25 cellular contexts compared by ENCODE assay signal in the genomic region with DNA sequence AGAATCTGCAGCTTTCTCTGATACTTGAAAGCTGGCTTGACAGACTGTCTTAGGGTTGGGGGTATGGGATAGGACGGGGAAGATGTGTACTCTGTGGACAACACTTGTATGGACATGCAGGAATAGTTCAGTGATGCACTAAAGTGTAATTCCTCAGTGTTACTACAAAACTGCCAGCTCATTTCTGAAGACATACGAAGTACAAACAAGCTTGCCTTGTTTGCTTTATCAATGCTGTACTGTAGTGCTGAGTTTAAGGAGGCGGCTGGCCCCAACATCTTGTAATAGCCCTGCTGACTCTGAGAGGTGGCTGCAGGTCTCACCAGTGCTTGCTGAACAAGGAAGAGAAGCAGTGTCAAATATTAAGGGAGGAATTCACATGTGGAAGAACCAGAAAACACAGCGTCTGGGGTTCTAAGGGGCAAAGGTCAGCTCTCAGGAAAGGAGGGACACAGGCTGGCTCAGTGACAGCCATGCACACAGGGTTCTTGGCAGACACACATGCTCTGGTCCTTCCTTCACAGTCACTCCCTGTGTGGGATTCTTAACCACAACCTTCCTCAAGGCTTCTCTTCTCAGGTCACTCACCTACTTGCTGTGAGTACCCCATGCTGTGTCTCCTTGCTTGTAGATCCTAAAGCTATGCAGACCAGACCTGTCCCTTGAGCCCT. TPM values are rescaled to one million over a fixed set of nuclear protein-coding genes. Genes with fewer than 3 reads are reported as not detected.
DNase-seq lines count a peak whose midpoint lies in the region; ATAC-seq, FAIRE-seq and TF ChIP-seq lines count a peak whose summit lies in the region.
"Had no signal": no experiment of that assay in that cellular context is flagged by ENCODE, and none has a peak within 500 bp of the region (broad histone marks: within the 10 kb centered on the region; RNA-seq: fewer than 3 reads in every experiment).

No MANE protein-coding gene starts in this region.

- in situ Hi-C loops in SK-MEL-5 (cut with HindIII; ENCODE audit: low pct_unique_long_range_greater_than_20kb, low sequenced_read_pairs) = loop anchor here (25.0 kb wide), 1 partner anchor 138 kb away; no protein-coding TSS in a partner anchor

- H3K4me1 ChIP-seq in kidney (ENCODE audit: control insufficient read depth in 1 of 2, insufficient read depth in 1 of 2, low read depth in 1 of 2, low read length in 2 of 2) (peaks cover 11 to 43% of the 10 kb centered on the region in 2 donors), thyroid gland (peaks cover 10 to 20% of the 10 kb centered on the region in 2 donors)
- H3K4me1 ChIP-seq: heart right ventricle, transverse colon had no signal

- DNase-seq in COLO829 (ENCODE audit: low spot score) (peak; percentile 88), SK-MEL-5 (ENCODE audit: low read depth, low spot score) (peak; percentile 76), kidney (no peak), sciatic nerve (ENCODE audit: low spot score) (no peak), H4 (ENCODE audit: low spot score) (no peak), retina (no peak), thyroid gland (no peak)
- DNase-seq in activated CD4-positive, CD25-positive, alpha-beta regulatory T cell (lab: John Stamatoyannopoulos, UW) = no peak
- DNase-seq: activated CD4-positive, alpha-beta memory T cell treated with anti-CD3 and anti-CD28 coated beads, Interleukin-2, amount 10 ng/mL, durations not matched to agents 7 days and 5 days; activated T-cell treated with anti-CD3 and anti-CD28 coated beads, Interleukin-2, amount 50 U/mL, for 4 hours; effector memory CD8-positive, alpha-beta T cell; GOT3; heart right ventricle; mesendoderm; MG63; natural killer cell; NCI-H1436 treated with DMSO at 0.1 percent for 48 hours; NCI-H2171 treated with DMSO at 0.1 percent for 48 hours; NCI-H69; T-helper 2 cell; transverse colon had no signal

- TF ChIP-seq POLR2A in thyroid gland (IDR thresholded peaks at IDR 0.05) = no peak

- FAIRE-seq in kidney (lab: Jason Lieb, UNC) = no peak
- FAIRE-seq: astrocyte, islet of Langerhans had no signal

- H3K9me3 ChIP-seq in kidney (ENCODE audit: control insufficient read depth in 1 of 2, low read length in 2 of 2) = no peaks in the 10 kb centered on the region
- no peaks in the 10 kb centered on the region for H3K9me3 ChIP-seq in thyroid gland
- H3K9me3 ChIP-seq: MG63, SJSA1, transverse colon had no signal

- H3K27me3 ChIP-seq in thyroid gland = no peaks in the 10 kb centered on the region
- H3K27me3 ChIP-seq: MG63, SJSA1, transverse colon had no signal

- 73 to 76% methylated on average over 4 of the region's 4 CpGs for WGBS in thyroid gland, 2 donors

- ATAC-seq in sciatic nerve = peak; percentile 86
- ATAC-seq: activated T-cell treated with anti-CD3 and anti-CD28 coated beads, Interleukin-2, amount 50 U/mL, for 4 hours; effector memory CD8-positive, alpha-beta T cell; heart right ventricle; natural killer cell had no signal

- intact Hi-C loops in kidney (cut with DNase I) (no loop called here), sciatic nerve (cut with DNase I) (no loop called here), thyroid gland (cut with DNase I) (no loop called here)

- H3K9ac ChIP-seq in kidney (ENCODE audit: low read length in 2 of 2) = no peak overlapping the region

- no peaks in the 10 kb centered on the region for H3K36me3 ChIP-seq in kidney (ENCODE audit: control insufficient read depth in 1 of 2, insufficient read depth in 2 of 2, low read length in 2 of 2)
- H3K36me3 ChIP-seq in thyroid gland = no peaks in the 10 kb centered on the region
- H3K36me3 ChIP-seq: heart right ventricle, MG63, SJSA1, transverse colon had no signal

- TF ChIP-seq CTCF in kidney (IDR thresholded peaks at IDR 0.05; ENCODE audit: borderline replicate concordance, extremely low read depth, insufficient read depth) = no peak
- TF ChIP-seq CTCF in thyroid gland (IDR thresholded peaks at IDR 0.05) = no peak

- peak overlapping the region; percentile 10 to 16 for H3K27ac ChIP-seq in kidney (ENCODE audit: low read depth in 2 of 2, low read length in 2 of 2)
- no peak overlapping the region for H3K27ac ChIP-seq in thyroid gland
- H3K27ac ChIP-seq: C4-2B, heart right ventricle, SJSA1, transverse colon had no signal

- H3K4me3 ChIP-seq in kidney (ENCODE audit: low read length in 2 of 2) (no peak overlapping the region), thyroid gland (replicated peaks in 1 of 3) (no peak overlapping the region)
- H3K4me3 ChIP-seq: heart right ventricle, MG63, SJSA1, transverse colon had no signal

RNA-seq across cellular contexts. Expression of a gene that starts 39.8 kb away (rescaled TPM):
- total RNA-seq in SK-MEL-5 (2014; rRNA removed; shearing (Covaris generic)) = 7.4 and 9.7 TPM in 2 replicates
- 7.0 and 14.5 TPM in 2 replicates for polyA plus RNA-seq in SK-MEL-5 (2015; cell fraction: cytosol; rRNA removed)
- polyA plus RNA-seq in SK-MEL-5 (2015; cell fraction: nucleus; rRNA removed) = 5.0 and 9.1 TPM in 2 replicates
- total RNA-seq in kidney (28.1 TPM), sciatic nerve (4.8 TPM), thyroid gland (10 to 100 TPM in 3 of 4 donors, 1 to 10 TPM in 1; 3.6 to 19.8 (median 12.3) TPM)
- 32.4 TPM for polyA plus RNA-seq in kidney (ENCODE audit: insufficient read depth, low read depth, low replicate concordance)
- total RNA-seq in H4 (2014; rRNA removed; shearing (Covaris generic)) = 13.8 and 16.6 TPM in 2 replicates
- total RNA-seq: activated CD4-positive, alpha-beta memory T cell treated with anti-CD3 and anti-CD28 coated beads, Interleukin-2, amount 10 ng/mL, durations not matched to agents 7 days and 5 days; natural killer cell; transverse colon had no signal

RNA-seq across cellular contexts. Expression of a gene that starts 46.0 kb away (rescaled TPM):
- total RNA-seq in SK-MEL-5 (2014; rRNA removed; shearing (Covaris generic)) = 106 and 107 TPM in 2 replicates
- polyA plus RNA-seq in SK-MEL-5 (2015; cell fraction: cytosol; rRNA removed) = 54.7 and 72.2 TPM in 2 replicates
- 13.4 and 18.3 TPM in 2 replicates for polyA plus RNA-seq in SK-MEL-5 (2015; cell fraction: nucleus; rRNA removed)
- total RNA-seq in kidney (55.6 TPM), sciatic nerve (48.3 TPM), thyroid gland (10 to 100 TPM; 34.8 to 83.9 (median 57.6) TPM)
- 54.7 TPM for polyA plus RNA-seq in kidney (ENCODE audit: insufficient read depth, low read depth, low replicate concordance)
- total RNA-seq in H4 (2014; rRNA removed; shearing (Covaris generic)) = 67.9 and 70.2 TPM in 2 replicates

Comparison
In these comparisons a context has a peak if more than half of its experiments do, and no peak if none do; other contexts are left out.
1. DNase-seq: peak in COLO829 (single experiment) and SK-MEL-5 (single experiment); none in kidney (single experiment), sciatic nerve (single experiment), H4 (single experiment), activated CD4-positive, CD25-positive, alpha-beta regulatory T cell (0 of 4), retina (single experiment) and thyroid gland (0 of 2).
2. H3K27ac ChIP-seq: peak in kidney (2 of 2); none in thyroid gland (0 of 3).